ENCODE assay signal across 14 cellular contexts in genomic region chr10:30055094-30055701, GRCh38. TPM values are rescaled to one million over a fixed set of nuclear protein-coding genes. Genes with fewer than 3 reads are reported as not detected.
DNase-seq lines count a peak whose midpoint lies in the region; ATAC-seq and TF ChIP-seq lines count a peak whose summit lies in the region.
"Had no signal": no experiment of that assay in that cellular context is flagged by ENCODE, and none has a peak within 500 bp of the region (broad histone marks: within the 10 kb centered on the region; RNA-seq: fewer than 3 reads in every experiment).

No MANE protein-coding gene starts in this region.

- H3K36me3 Mint-ChIP-seq in activated T-cell treated with anti-CD3 and anti-CD28 coated beads, Interleukin-2, amount 50 U/mL, for 4 hours (ENCODE audit: insufficient read depth): no peaks in the 10 kb centered on the region
- H3K36me3 Mint-ChIP-seq: CD8-positive, alpha-beta T cell had no signal

- H3K27ac ChIP-seq in GM23248 (peak overlapping the region; percentile 56), caudate nucleus (ENCODE audit: low read depth, low read length) (peak overlapping the region; percentile 6), left lung (peak overlapping the region; percentile 85), thoracic aorta (peak overlapping the region; percentile 76 to 89)

- 4 to 14% methylated on average over 3 of the region's 3 CpGs for WGBS in GM23248 (ENCODE audit: low coverage in 1 of 2, low lambda C conversion rate in 2 of 2, missing lambda C conversion rate in 2 of 2), 2 experiments

- peaks cover 72% of the 10 kb centered on the region for H3K79me2 ChIP-seq in GM23248 (ENCODE audit: insufficient read depth)

- H3K27me3 ChIP-seq in GM23248 (replicated peaks; ENCODE audit: insufficient read depth): no peaks in the 10 kb centered on the region
- H3K27me3 ChIP-seq in left lung: peaks cover 0 to 24% of the 10 kb centered on the region in 2 donors
- no peaks in the 10 kb centered on the region for H3K27me3 ChIP-seq in thoracic aorta (replicated peaks; ENCODE audit: insufficient read depth)

- in situ Hi-C loops in GM23248 (cut with MboI): no loop called here

- H2AFZ ChIP-seq in GM23248: no peak overlapping the region

- intact Hi-C loops in left lung (cut with DNase I): no loop called here

- H3K9me3 Mint-ChIP-seq in activated T-cell treated with anti-CD3 and anti-CD28 coated beads, Interleukin-2, amount 50 U/mL, for 4 hours: no peaks in the 10 kb centered on the region
- H3K9me3 Mint-ChIP-seq: CD8-positive, alpha-beta T cell had no signal

- H3K4me3 Mint-ChIP-seq in activated T-cell treated with anti-CD3 and anti-CD28 coated beads, Interleukin-2, amount 50 U/mL, for 4 hours: no peak overlapping the region
- H3K4me3 Mint-ChIP-seq: CD8-positive, alpha-beta T cell had no signal

- peaks cover 52% of the 10 kb centered on the region for H3K4me1 ChIP-seq in GM23248 (ENCODE audit: insufficient read depth)
- peaks cover 16 to 42% of the 10 kb centered on the region in 2 donors for H3K4me1 ChIP-seq in left lung
- peaks cover 19 to 37% of the 10 kb centered on the region in 2 donors for H3K4me1 ChIP-seq in thoracic aorta (ENCODE audit: control insufficient read depth in 1 of 2, low read depth in 2 of 2)

- peaks cover 10% of the 10 kb centered on the region for H3K4me1 Mint-ChIP-seq in activated T-cell treated with anti-CD3 and anti-CD28 coated beads, Interleukin-2, amount 50 U/mL, for 4 hours (ENCODE audit: low read depth)

- TF ChIP-seq CTCF in left lung (IDR thresholded peaks at IDR 0.05) (no peak), thoracic aorta (IDR thresholded peaks at IDR 0.05) (no peak)

- no peaks in the 10 kb centered on the region for H3K9me3 ChIP-seq in GM23248 (ENCODE audit: low read depth)
- H3K9me3 ChIP-seq in left lung: no peaks in the 10 kb centered on the region
- no peaks in the 10 kb centered on the region for H3K9me3 ChIP-seq in thoracic aorta

- peaks cover 35% of the 10 kb centered on the region for H3F3A ChIP-seq in GM23248 (ENCODE audit: insufficient read depth)

- H4K20me1 ChIP-seq in GM23248 (ENCODE audit: insufficient read depth): no peaks in the 10 kb centered on the region

- DNase-seq in GM23248 (peak; percentile 78), caudate nucleus (lab: John Stamatoyannopoulos, UW) (no peak), left lung (no peak), thoracic aorta (ENCODE audit: low spot score) (no peak)
- no peak for DNase-seq in activated T-cell treated with anti-CD3 and anti-CD28 coated beads, Interleukin-2, amount 50 U/mL, for 4 hours
- DNase-seq: activated CD4-positive, alpha-beta T cell treated with anti-CD3 and anti-CD28 coated beads, Interleukin-2, amount 50 U/mL, for 1 hour; CD8-positive, alpha-beta T cell; central memory CD4-positive, alpha-beta T cell; MV-4-11; NCI-H226 had no signal

- H3K9ac ChIP-seq in GM23248: peak overlapping the region; percentile 84

- H3K4me2 ChIP-seq in GM23248 (ENCODE audit: unreplicated experiment): peak overlapping the region; percentile 88

- peaks cover 54% of the 10 kb centered on the region for H3K27me3 Mint-ChIP-seq in activated T-cell treated with anti-CD3 and anti-CD28 coated beads, Interleukin-2, amount 50 U/mL, for 4 hours (ENCODE audit: low read depth)

- H3K9me2 ChIP-seq in GM23248 (ENCODE audit: insufficient read depth): no peaks in the 10 kb centered on the region

- ATAC-seq in left lung (no peak), thoracic aorta (ENCODE audit: insufficient number of reproducible peaks, low FRiP score, low read depth) (peak; percentile 40), HG02798 (IDR thresholded peaks at IDR 0.05; ENCODE audit: poor library complexity, unreplicated experiment) (no peak), GM21786 (IDR thresholded peaks at IDR 0.05; ENCODE audit: unreplicated experiment) (no peak), HG03108 (IDR thresholded peaks at IDR 0.05; ENCODE audit: unreplicated experiment) (no peak)
- no peak for ATAC-seq in activated T-cell treated with anti-CD3 and anti-CD28 coated beads, Interleukin-2, amount 50 U/mL, for 4 hours
- ATAC-seq: CD8-positive, alpha-beta T cell; esophagus mucosa had no signal

- H3K36me3 ChIP-seq in GM23248 (ENCODE audit: low read depth) (0 out of 2 replicates have a peak, but pooled peaks cover 4% of the 10 kb centered on the region), left lung (no peaks in the 10 kb centered on the region), thoracic aorta (no peaks in the 10 kb centered on the region)

- H3K4me3 ChIP-seq in GM23248 (peak overlapping the region; percentile 76), left lung (no peak overlapping the region), thoracic aorta (peak overlapping the region; percentile 11)

RNA-seq across cellular contexts. Expression of gene JCAD, which starts 4.2 kb away (rescaled TPM):
- 24.3 and 24.8 TPM in 2 replicates for total RNA-seq in GM23248 (2014; rRNA removed; shearing (Covaris generic))
- polyA plus RNA-seq in GM23248 (2016; fragmentation: Nextera tagmentation; extraction: Ambion mirVana): 17.1 and 21.1 TPM in 2 replicates
- 10 to 100 TPM; 28.7 to 43.1 TPM for total RNA-seq in left lung
- 100 to 1,000 TPM in 1 of 2 donors, 10 to 100 TPM in 1; 46.3 to 103 TPM for total RNA-seq in thoracic aorta
- under 1 TPM; 0.05 TPM for total RNA-seq in activated T-cell treated with anti-CD3 and anti-CD28 coated beads, Interleukin-2, amount 50 U/mL, for 4 hours
- total RNA-seq: CD8-positive, alpha-beta T cell had no signal

Comparison
In these comparisons a context has a peak if more than half of its experiments do, and no peak if none do; other contexts are left out.
1. H3K27ac ChIP-seq: peak in every context shown above with its lines; median percentile 85 in left lung; 82 in thoracic aorta; 56 in GM23248; 6 in caudate nucleus.
2. H3K4me3 ChIP-seq: peak in GM23248 (single experiment) and thoracic aorta (single experiment); none in left lung (0 of 2).
3. RNA of gene JCAD, which starts 4.2 kb away (total RNA-seq): 46.3 to 103 TPM in thoracic aorta, 28.7 to 43.1 TPM in left lung and 24.3 to 24.8 TPM in GM23248; 0.05 TPM in activated T-cell treated with anti-CD3 and anti-CD28 coated beads, Interleukin-2, amount 50 U/mL, for 4 hours; every median in the first group is over 10 times any median in the second.